Comparison of ENCODE assay signal across 1 cellular context in the genomic region with DNA sequence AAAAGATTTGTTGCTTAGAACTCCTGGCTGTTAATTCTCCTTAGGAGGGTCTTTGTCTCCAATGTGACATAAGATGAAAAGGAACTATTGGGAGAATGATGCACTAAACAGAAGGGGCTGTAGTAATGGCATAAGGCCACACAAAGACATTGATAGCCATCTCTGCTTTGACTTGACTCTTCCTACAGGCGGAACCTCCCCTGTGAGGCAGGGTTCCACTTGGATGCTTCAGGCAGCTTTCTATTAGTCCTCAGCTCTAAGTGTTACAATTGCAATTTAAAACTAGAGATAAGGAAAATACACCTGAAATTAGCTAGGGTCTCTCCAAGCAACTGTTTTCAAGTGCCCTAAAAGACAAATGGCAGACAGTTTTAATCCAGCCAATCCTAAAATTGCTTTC.
TF ChIP-seq lines count a peak whose summit lies in the region.

No MANE protein-coding gene starts in this region.

TF ChIP-seq in neural cell, 6 proteins besides CTCF, POLR2A, EP300 and RAD21 (continued from another document):
- TF ChIP-seq, protein P1, sequence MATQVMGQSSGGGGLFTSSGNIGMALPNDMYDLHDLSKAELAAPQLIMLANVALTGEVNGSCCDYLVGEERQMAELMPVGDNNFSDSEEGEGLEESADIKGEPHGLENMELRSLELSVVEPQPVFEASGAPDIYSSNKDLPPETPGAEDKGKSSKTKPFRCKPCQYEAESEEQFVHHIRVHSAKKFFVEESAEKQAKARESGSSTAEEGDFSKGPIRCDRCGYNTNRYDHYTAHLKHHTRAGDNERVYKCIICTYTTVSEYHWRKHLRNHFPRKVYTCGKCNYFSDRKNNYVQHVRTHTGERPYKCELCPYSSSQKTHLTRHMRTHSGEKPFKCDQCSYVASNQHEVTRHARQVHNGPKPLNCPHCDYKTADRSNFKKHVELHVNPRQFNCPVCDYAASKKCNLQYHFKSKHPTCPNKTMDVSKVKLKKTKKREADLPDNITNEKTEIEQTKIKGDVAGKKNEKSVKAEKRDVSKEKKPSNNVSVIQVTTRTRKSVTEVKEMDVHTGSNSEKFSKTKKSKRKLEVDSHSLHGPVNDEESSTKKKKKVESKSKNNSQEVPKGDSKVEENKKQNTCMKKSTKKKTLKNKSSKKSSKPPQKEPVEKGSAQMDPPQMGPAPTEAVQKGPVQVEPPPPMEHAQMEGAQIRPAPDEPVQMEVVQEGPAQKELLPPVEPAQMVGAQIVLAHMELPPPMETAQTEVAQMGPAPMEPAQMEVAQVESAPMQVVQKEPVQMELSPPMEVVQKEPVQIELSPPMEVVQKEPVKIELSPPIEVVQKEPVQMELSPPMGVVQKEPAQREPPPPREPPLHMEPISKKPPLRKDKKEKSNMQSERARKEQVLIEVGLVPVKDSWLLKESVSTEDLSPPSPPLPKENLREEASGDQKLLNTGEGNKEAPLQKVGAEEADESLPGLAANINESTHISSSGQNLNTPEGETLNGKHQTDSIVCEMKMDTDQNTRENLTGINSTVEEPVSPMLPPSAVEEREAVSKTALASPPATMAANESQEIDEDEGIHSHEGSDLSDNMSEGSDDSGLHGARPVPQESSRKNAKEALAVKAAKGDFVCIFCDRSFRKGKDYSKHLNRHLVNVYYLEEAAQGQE (IDR thresholded peaks at IDR 0.05; ENCODE audit: borderline replicate concordance), result no peak
